ENCODE assay signal across 19 cellular contexts in the genomic region with DNA sequence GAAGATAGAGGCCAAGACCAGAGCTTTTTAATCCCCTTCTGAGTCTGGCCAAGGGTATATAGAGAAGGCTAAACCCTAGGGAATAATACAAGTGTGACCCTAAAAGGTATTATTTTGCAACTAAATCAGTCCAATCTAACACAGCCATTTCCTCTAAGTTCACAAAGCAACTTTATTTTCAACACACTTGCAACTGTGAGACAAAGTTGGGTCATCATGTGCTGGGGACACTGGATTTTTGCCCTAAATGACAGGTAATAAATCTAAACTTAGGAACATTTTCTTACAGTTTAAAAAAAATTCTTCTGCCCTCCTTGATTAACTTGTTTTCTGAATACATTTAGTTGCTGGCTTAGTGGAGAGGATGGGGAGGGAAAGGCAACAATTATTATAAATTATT.
DNase-seq lines count a peak whose midpoint lies in the region; ATAC-seq, FAIRE-seq and TF ChIP-seq lines count a peak whose summit lies in the region.
"Had no signal": no experiment of that assay in that cellular context is flagged by ENCODE, and none has a peak within 500 bp of the region (broad histone marks: within the 10 kb centered on the region; RNA-seq: fewer than 3 reads in every experiment).

No MANE protein-coding gene starts in this region.

- intact Hi-C loops in activated CD4-positive, alpha-beta T cell treated with anti-CD3 and anti-CD28 coated beads for 36 hours (cut with DNase I, micrococcal nuclease): loop anchor here (1.0 to 5.0 kb wide), 6 partner anchors 9 to 91 kb away; partner anchors contain the start of genes RAB30 (in 2 of the 2), DDIAS (in 1 of the 2) and PRCP (in 1 of the 2)
- intact Hi-C loops in PC-3 (cut with micrococcal nuclease) (loop anchor here (5.0 kb wide), 2 partner anchors 72 to 92 kb away; partner anchors contain the start of gene RAB30), endothelial cell of umbilical vein (cut with micrococcal nuclease) (loop anchor here (1.0 to 5.0 kb wide), 4 partner anchors 28 to 176 kb away; partner anchors contain the start of gene RAB30), heart left ventricle (cut with DNase I) (loop anchor here in 1 of 10 donors (10.0 kb wide), 1 partner anchor 85 kb away; no protein-coding TSS in a partner anchor)

- H4K20me1 ChIP-seq in PC-3 (ENCODE audit: low read length) (no peaks in the 10 kb centered on the region), endothelial cell of umbilical vein (replicated peaks; ENCODE audit: control insufficient read depth, extremely low read depth, insufficient read depth, low read length) (no peaks in the 10 kb centered on the region), smooth muscle cell (ENCODE audit: low read depth) (no peaks in the 10 kb centered on the region)
- H4K20me1 ChIP-seq: BLaER1 treated with 17β-estradiol and CSF1 and Interleukin-3, amounts not matched to agents 10 nM and 100 nM had no signal

- no peaks in the 10 kb centered on the region for H3K79me2 ChIP-seq in PC-3 (ENCODE audit: low read length)
- no peaks in the 10 kb centered on the region for H3K79me2 ChIP-seq in endothelial cell of umbilical vein (ENCODE audit: control insufficient read depth, insufficient read depth, low read length)
- no peaks in the 10 kb centered on the region for H3K79me2 ChIP-seq in smooth muscle cell (ENCODE audit: low read depth)

- TF ChIP-seq POLR2A in endothelial cell of umbilical vein (IDR thresholded peaks at IDR 0.05; ENCODE audit: low read depth, low read length) (no peak), heart left ventricle (IDR thresholded peaks at IDR 0.05) (no peak)

- H3K36me3 Mint-ChIP-seq in activated CD4-positive, alpha-beta T cell treated with anti-CD3 and anti-CD28 coated beads for 36 hours (ENCODE audit: low read depth): peaks cover 24% of the 10 kb centered on the region

- peak overlapping the region; percentile 1; the same call in 1 of the 2 replicates for H3K9ac ChIP-seq in PC-3 (ENCODE audit: low read length)
- H3K9ac ChIP-seq in endothelial cell of umbilical vein (replicated peaks; ENCODE audit: extremely low read depth, insufficient read depth, low read length): peak overlapping the region; percentile 41
- H3K9ac ChIP-seq in smooth muscle cell (ENCODE audit: low read depth): no peak overlapping the region
- H3K9ac ChIP-seq: BLaER1 treated with 17β-estradiol and CSF1 and Interleukin-3, amounts not matched to agents 10 nM and 100 nM had no signal

- dilution Hi-C loops in endothelial cell of umbilical vein (cut with MboI; ENCODE audit: extremely low pct_ligation_motif_present, low sequenced_read_pairs): no loop called here

- no peaks in the 10 kb centered on the region for H3K9me1 ChIP-seq in endothelial cell of umbilical vein (replicated peaks; ENCODE audit: control insufficient read depth, extremely low read depth, insufficient read depth, low read length)

- no peak for FAIRE-seq in endothelial cell of umbilical vein (lab: Jason Lieb, UNC)

- TF ChIP-seq CTCF in PC-3 (conservative IDR thresholded peaks at IDR 0.05; ENCODE audit: low read depth, low read length): no peak
- TF ChIP-seq CTCF in endothelial cell of umbilical vein (IDR thresholded peaks at IDR 0.05; ENCODE audit: extremely low read depth in 1 of 2, insufficient read depth in 1 of 2, low read depth in 1 of 2, low read length in 2 of 2): no peak
- no peak for TF ChIP-seq CTCF in smooth muscle cell (IDR thresholded peaks at IDR 0.05; ENCODE audit: borderline replicate concordance, insufficient read depth, poor library complexity, severe bottlenecking)
- no peak for TF ChIP-seq CTCF in omental fat pad (IDR thresholded peaks at IDR 0.05)
- TF ChIP-seq CTCF in heart left ventricle (IDR thresholded peaks at IDR 0.05): no peak

- no peak for DNase-seq in activated CD4-positive, alpha-beta T cell treated with anti-CD3 and anti-CD28 coated beads for 36 hours
- no peak for DNase-seq in activated CD4-positive, alpha-beta T cell treated with anti-CD3 and anti-CD28 coated beads, Interleukin-2, amount 50 U/mL, for 4 hours
- DNase-seq in PC-3 (no peak), endothelial cell of umbilical vein (ENCODE audit: low read depth, low spot score) (no peak), smooth muscle cell (lab: John Stamatoyannopoulos, UW; ENCODE audit: unreplicated experiment) (no peak), omental fat pad (ENCODE audit: low spot score) (no peak), heart left ventricle (no peak), NCI-H1048 (lab: John Stamatoyannopoulos, UW) (no peak)
- DNase-seq: activated CD4-positive, CD25-positive, alpha-beta regulatory T cell treated with anti-CD3 and anti-CD28 coated beads, Interleukin-2, amount 50 U/mL, for 72 hours; dorsolateral prefrontal cortex; NCI-H2107; NK-92 treated with Interleukin-12 subunit alpha and Interleukin-12 subunit beta, amount 100 ng/mL, for 24 hours; psoas muscle; stimulated activated CD4-positive, alpha-beta T cell treated with anti-CD3 and anti-CD28 coated beads, Interleukin-2, amount 100 ng/mL, for 48 hours; stomach; upper lobe of left lung had no signal

- H3K4me3 ChIP-seq in PC-3 (ENCODE audit: low read length): no peak overlapping the region
- H3K4me3 ChIP-seq in endothelial cell of umbilical vein (replicated peaks in 1 of 3; ENCODE audit: insufficient read depth in 1 of 3, low read depth in 1 of 3, low read length in 3 of 3): no peak overlapping the region
- H3K4me3 ChIP-seq in smooth muscle cell: no peak overlapping the region
- H3K4me3 ChIP-seq in heart left ventricle: no peak overlapping the region
- H3K4me3 ChIP-seq: BLaER1 treated with 17β-estradiol and CSF1 and Interleukin-3, amounts not matched to agents 10 nM and 100 nM; dorsolateral prefrontal cortex; psoas muscle; skin epidermis; stomach; upper lobe of left lung had no signal

- POLR2A ChIA-PET in activated CD4-positive, alpha-beta T cell treated with anti-CD3 and anti-CD28 coated beads for 36 hours (lab: Charles Lee): interaction anchor here (0.6 to 1.1 kb wide), 3 partner anchors 27 to 1624 kb away, joined by 6 to 13 read pairs (median 6); partner anchors contain the start of gene PCF11
- POLR2A ChIA-PET in PC-3 (lab: Charles Lee; ENCODE audit: unreplicated experiment) (no interaction called here), endothelial cell of umbilical vein (lab: Charles Lee) (interaction anchor here (1.1 kb wide), 1 partner anchor 177 kb away, joined by 3 read pairs; the partner anchor contains the start of gene PCF11)

- H3K27ac Mint-ChIP-seq in activated CD4-positive, alpha-beta T cell treated with anti-CD3 and anti-CD28 coated beads for 36 hours: peak overlapping the region; percentile 27
- H3K27ac Mint-ChIP-seq: nephron had no signal

- H3F3A ChIP-seq in PC-3 (ENCODE audit: low read length, unreplicated experiment): no peaks in the 10 kb centered on the region
- no peaks in the 10 kb centered on the region for H3F3A ChIP-seq in smooth muscle cell (ENCODE audit: low read depth)

- no peak for ATAC-seq in activated CD4-positive, alpha-beta T cell treated with anti-CD3 and anti-CD28 coated beads for 36 hours
- no peak for ATAC-seq in PC-3
- ATAC-seq in omental fat pad (ENCODE audit: low FRiP score): no peak
- no peak for ATAC-seq in heart left ventricle

- H3K27me3 ChIP-seq in PC-3 (ENCODE audit: low read length): no peaks in the 10 kb centered on the region
- no peaks in the 10 kb centered on the region for H3K27me3 ChIP-seq in endothelial cell of umbilical vein (ENCODE audit: control insufficient read depth in 2 of 2, insufficient read depth in 2 of 2, low read length in 2 of 2)
- no peaks in the 10 kb centered on the region for H3K27me3 ChIP-seq in smooth muscle cell (ENCODE audit: low read depth)
- no peaks in the 10 kb centered on the region for H3K27me3 ChIP-seq in heart left ventricle
- H3K27me3 ChIP-seq: dorsolateral prefrontal cortex, stomach, upper lobe of left lung had no signal

- peaks cover 44% of the 10 kb centered on the region for H3K4me1 Mint-ChIP-seq in activated CD4-positive, alpha-beta T cell treated with anti-CD3 and anti-CD28 coated beads for 36 hours
- H3K4me1 Mint-ChIP-seq: nephron had no signal

- H3K4me1 ChIP-seq in PC-3 (ENCODE audit: insufficient read depth, low read length): peaks cover 54% of the 10 kb centered on the region
- peaks cover 22% of the 10 kb centered on the region for H3K4me1 ChIP-seq in endothelial cell of umbilical vein (ENCODE audit: control insufficient read depth, extremely low read depth, insufficient read depth, low read length)
- no peaks in the 10 kb centered on the region for H3K4me1 ChIP-seq in smooth muscle cell (ENCODE audit: low read depth)
- H3K4me1 ChIP-seq in heart left ventricle: peaks cover 0 to 24% (median 6%) of the 10 kb centered on the region in 12 donors

- H3K9me3 ChIP-seq in PC-3 (ENCODE audit: low read length) (no peaks in the 10 kb centered on the region), endothelial cell of umbilical vein (replicated peaks; ENCODE audit: control insufficient read depth, insufficient read depth, low read length) (no peaks in the 10 kb centered on the region), smooth muscle cell (replicated peaks; ENCODE audit: low read depth) (no peaks in the 10 kb centered on the region), heart left ventricle (no peaks in the 10 kb centered on the region)
- H3K9me3 ChIP-seq: BLaER1 treated with 17β-estradiol and CSF1 and Interleukin-3, amounts not matched to agents 10 nM and 100 nM; psoas muscle; stomach; upper lobe of left lung had no signal

- H2AFZ ChIP-seq in PC-3 (ENCODE audit: low read length): no peak overlapping the region
- peak overlapping the region; percentile 3 for H2AFZ ChIP-seq in endothelial cell of umbilical vein (ENCODE audit: low read depth, low read length)
- H2AFZ ChIP-seq in smooth muscle cell (ENCODE audit: low read depth): no peak overlapping the region

- no peaks in the 10 kb centered on the region for H3K9me3 Mint-ChIP-seq in activated CD4-positive, alpha-beta T cell treated with anti-CD3 and anti-CD28 coated beads for 36 hours (ENCODE audit: low read depth)
- H3K9me3 Mint-ChIP-seq: nephron had no signal

- H3K27ac ChIP-seq in PC-3 (ENCODE audit: low read length) (peak overlapping the region; percentile 80), endothelial cell of umbilical vein (ENCODE audit: insufficient read depth, low read depth, low read length) (peak overlapping the region; percentile 73), smooth muscle cell (ENCODE audit: low read depth) (peak overlapping the region; percentile 52), heart left ventricle (no peak overlapping the region)
- H3K27ac ChIP-seq: BLaER1 treated with 17β-estradiol and CSF1 and Interleukin-3, amounts not matched to agents 10 nM and 100 nM; psoas muscle; skin epidermis; stomach had no signal

- BruUV-seq in PC-3 (replicated peaks; lab: Mats Ljungman, UMichigan): TSS peak; percentile 25
- TSS peak; percentile 83 for BruUV-seq in endothelial cell of umbilical vein (replicated peaks; lab: Mats Ljungman, UMichigan)

- H3K36me3 ChIP-seq in PC-3 (ENCODE audit: low read depth, low read length) (no peaks in the 10 kb centered on the region), endothelial cell of umbilical vein (ENCODE audit: control insufficient read depth in 2 of 2, extremely low read depth in 1 of 2, insufficient read depth in 2 of 2, low read length in 2 of 2) (peaks cover 0 to 3% of the 10 kb centered on the region in 2 experiments), smooth muscle cell (ENCODE audit: low read depth) (peaks cover 4% of the 10 kb centered on the region), heart left ventricle (peaks cover 0 to 42% (median 28%) of the 10 kb centered on the region in 9 donors)

- CTCF ChIA-PET in activated CD4-positive, alpha-beta T cell treated with anti-CD3 and anti-CD28 coated beads for 36 hours (lab: Charles Lee): interaction anchor here (0.9 to 1.4 kb wide), 7 partner anchors 16 to 179 kb away, joined by 3 to 10 read pairs (median 3); no protein-coding TSS in a partner anchor
- CTCF ChIA-PET in PC-3 (lab: Charles Lee): no interaction called here
- CTCF ChIA-PET in endothelial cell of umbilical vein (lab: Charles Lee): interaction anchor here (1.1 to 1.7 kb wide), 6 partner anchors 17 to 107 kb away, joined by 3 to 8 read pairs (median 4); partner anchors contain the start of gene RAB30

- H3K9me2 ChIP-seq in PC-3 (replicated peaks; ENCODE audit: low read length): no peaks in the 10 kb centered on the region

- H3K27me3 Mint-ChIP-seq in activated CD4-positive, alpha-beta T cell treated with anti-CD3 and anti-CD28 coated beads for 36 hours: no peaks in the 10 kb centered on the region

- H3K4me3 Mint-ChIP-seq in activated CD4-positive, alpha-beta T cell treated with anti-CD3 and anti-CD28 coated beads for 36 hours: no peak overlapping the region
- H3K4me3 Mint-ChIP-seq: nephron had no signal

- H3K4me2 ChIP-seq in PC-3 (ENCODE audit: low read length) (peak overlapping the region; percentile 15), endothelial cell of umbilical vein (ENCODE audit: insufficient read depth, low read length) (peak overlapping the region; percentile 9), smooth muscle cell (peak overlapping the region; percentile 38)
- H3K4me2 ChIP-seq: BLaER1 treated with 17β-estradiol and CSF1 and Interleukin-3, amounts not matched to agents 10 nM and 100 nM had no signal

Comparison
In these comparisons a context has a peak if more than half of its experiments do, and no peak if none do; other contexts are left out.
1. H3K27ac ChIP-seq: peak in PC-3 (single experiment), endothelial cell of umbilical vein (single experiment) and smooth muscle cell (single experiment); none in heart left ventricle (0 of 12).
2. Peak in every context shown above with its lines, with median percentiles within 50 percentile points of each other: H3K4me2 ChIP-seq.